ENCODE assay signal across 8 cellular contexts in the genomic region with DNA sequence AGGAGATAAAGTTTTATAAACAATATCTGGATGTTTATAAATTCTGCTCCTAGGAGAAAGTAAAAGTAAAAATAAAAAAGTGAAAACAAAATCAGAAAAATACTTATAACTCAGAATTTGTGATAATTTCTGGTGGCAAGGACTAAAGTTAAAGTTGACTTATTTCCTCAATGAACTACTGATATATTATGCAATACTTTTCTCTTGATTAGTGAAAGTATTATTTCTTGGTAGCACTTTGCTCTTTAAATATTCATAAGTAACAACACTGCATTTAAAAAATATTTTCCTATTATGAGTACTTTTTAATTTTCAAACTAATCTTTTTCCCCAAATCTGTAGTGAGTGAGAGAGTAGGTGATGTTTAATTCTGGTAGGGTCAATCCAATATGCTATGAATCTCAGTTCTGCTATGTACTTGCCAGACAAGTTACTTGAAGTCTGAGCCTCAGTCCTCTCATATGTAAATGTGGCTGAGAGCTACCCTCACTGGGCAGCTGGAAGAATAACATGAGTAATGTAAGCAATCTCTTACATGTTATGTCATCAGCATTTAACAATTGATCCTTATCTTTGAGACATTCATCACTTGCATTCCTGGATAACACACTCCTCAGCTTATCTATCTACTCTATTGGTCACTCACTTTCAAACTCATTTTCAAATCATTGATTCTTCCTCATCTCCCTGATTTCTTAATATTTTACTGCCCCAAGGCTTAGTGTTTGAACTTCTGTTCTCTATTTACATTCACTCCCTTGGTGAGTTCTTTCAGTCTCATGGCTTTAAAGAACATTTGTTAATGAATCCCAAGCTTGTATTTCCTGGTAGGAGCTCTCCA.
A peak's percentile ranks its signal among the peaks of the same experiment; 100 is the strongest.
DNase-seq lines count a peak whose midpoint lies in the region; TF ChIP-seq lines count a peak whose summit lies in the region.

No MANE protein-coding gene starts in this region.

- intact Hi-C loops in spleen (cut with DNase I; ENCODE audit: low total_unique reads) (no loop called here), head of caudate nucleus (cut with DNase I) (no loop called here)

- H3K9me3 ChIP-seq in spleen, result no peaks in the 10 kb centered on the region

- H3K27me3 ChIP-seq in spleen (replicated peaks in 1 of 7), result no peaks in the 10 kb centered on the region

- peak overlapping the region in 1 of 8 donors; percentile 34 for H3K27ac ChIP-seq in spleen

- in situ Hi-C loops in ACHN (cut with HindIII; ENCODE audit: low pct_ligation_motif_present, low pct_unique_long_range_greater_than_20kb, low sequenced_read_pairs) (no loop called here), astrocyte of the spinal cord (cut with HindIII; ENCODE audit: low sequenced_read_pairs) (no loop called here)

- TF ChIP-seq POLR2A in spleen (IDR thresholded peaks at IDR 0.05), result no peak

- TF ChIP-seq CTCF in astrocyte of the spinal cord (IDR thresholded peaks at IDR 0.05; ENCODE audit: low read depth, low read length) (no peak), spleen (IDR thresholded peaks at IDR 0.05 in 8 of 11, conservative IDR thresholded peaks at IDR 0.05 in 3 of 11) (no peak)

- no peak overlapping the region for H3K4me3 ChIP-seq in astrocyte of the spinal cord (ENCODE audit: low read depth, low read length)
- H3K4me3 ChIP-seq in spleen, result no peak overlapping the region

- H3K36me3 ChIP-seq in spleen, result peaks cover 0 to 27% (median 3%) of the 10 kb centered on the region in 6 donors

- H3K4me1 ChIP-seq in spleen, result peaks cover 0 to 28% (median 6%) of the 10 kb centered on the region in 6 donors

- DNase-seq in ACHN (peak; percentile 50), HPDE6-E6E7 (ENCODE audit: extremely low spot score) (peak; percentile 19), astrocyte of the spinal cord (ENCODE audit: low read depth, low spot score) (peak; percentile 91), kidney tubule cell (ENCODE audit: low spot score) (peak; percentile 87), spleen (no peak), GM19240 (ENCODE audit: insufficient read length, low spot score) (no peak), head of caudate nucleus (no peak), epidermal melanocyte (ENCODE audit: insufficient read length, low spot score) (no peak)

Comparison
In these comparisons a context has a peak if more than half of its experiments do, and no peak if none do; other contexts are left out.
1. DNase-seq: peak in ACHN (single experiment), HPDE6-E6E7 (single experiment), astrocyte of the spinal cord (single experiment) and kidney tubule cell (single experiment); none in spleen (single experiment), GM19240 (single experiment), head of caudate nucleus (0 of 42) and epidermal melanocyte (single experiment).